1 cellular context compared by ENCODE assay signal in genomic region chr5:39547548-39548154, GRCh38.
A peak's percentile ranks its signal among the peaks of the same experiment; 100 is the strongest.
TF ChIP-seq lines count a peak whose summit lies in the region.

No MANE protein-coding gene starts in this region.

TF ChIP-seq in K562, 482 proteins besides CTCF, POLR2A, EP300 and RAD21 (continued from another document):
- no peak for TF ChIP-seq RNF219 (CRISPR knock-in tag; IDR thresholded peaks at IDR 0.05)
- TF ChIP-seq ZKSCAN1 (IDR thresholded peaks at IDR 0.05; ENCODE audit: low read depth, low read length) = no peak
- TF ChIP-seq TFAM (CRISPR knock-in tag; conservative IDR thresholded peaks at IDR 0.05) = no peak
- no peak for TF ChIP-seq THAP7 (CRISPR knock-in tag; IDR thresholded peaks at IDR 0.05)
- TF ChIP-seq NFATC3 (IDR thresholded peaks at IDR 0.05) = no peak
- TF ChIP-seq RFX5 (IDR thresholded peaks at IDR 0.05; ENCODE audit: low read depth, low read length) = no peak
- no peak for TF ChIP-seq ZNF212 (CRISPR knock-in tag; IDR thresholded peaks at IDR 0.05)
- no peak for TF ChIP-seq FOXJ3 (CRISPR knock-in tag; IDR thresholded peaks at IDR 0.05)
- TF ChIP-seq, protein P1, sequence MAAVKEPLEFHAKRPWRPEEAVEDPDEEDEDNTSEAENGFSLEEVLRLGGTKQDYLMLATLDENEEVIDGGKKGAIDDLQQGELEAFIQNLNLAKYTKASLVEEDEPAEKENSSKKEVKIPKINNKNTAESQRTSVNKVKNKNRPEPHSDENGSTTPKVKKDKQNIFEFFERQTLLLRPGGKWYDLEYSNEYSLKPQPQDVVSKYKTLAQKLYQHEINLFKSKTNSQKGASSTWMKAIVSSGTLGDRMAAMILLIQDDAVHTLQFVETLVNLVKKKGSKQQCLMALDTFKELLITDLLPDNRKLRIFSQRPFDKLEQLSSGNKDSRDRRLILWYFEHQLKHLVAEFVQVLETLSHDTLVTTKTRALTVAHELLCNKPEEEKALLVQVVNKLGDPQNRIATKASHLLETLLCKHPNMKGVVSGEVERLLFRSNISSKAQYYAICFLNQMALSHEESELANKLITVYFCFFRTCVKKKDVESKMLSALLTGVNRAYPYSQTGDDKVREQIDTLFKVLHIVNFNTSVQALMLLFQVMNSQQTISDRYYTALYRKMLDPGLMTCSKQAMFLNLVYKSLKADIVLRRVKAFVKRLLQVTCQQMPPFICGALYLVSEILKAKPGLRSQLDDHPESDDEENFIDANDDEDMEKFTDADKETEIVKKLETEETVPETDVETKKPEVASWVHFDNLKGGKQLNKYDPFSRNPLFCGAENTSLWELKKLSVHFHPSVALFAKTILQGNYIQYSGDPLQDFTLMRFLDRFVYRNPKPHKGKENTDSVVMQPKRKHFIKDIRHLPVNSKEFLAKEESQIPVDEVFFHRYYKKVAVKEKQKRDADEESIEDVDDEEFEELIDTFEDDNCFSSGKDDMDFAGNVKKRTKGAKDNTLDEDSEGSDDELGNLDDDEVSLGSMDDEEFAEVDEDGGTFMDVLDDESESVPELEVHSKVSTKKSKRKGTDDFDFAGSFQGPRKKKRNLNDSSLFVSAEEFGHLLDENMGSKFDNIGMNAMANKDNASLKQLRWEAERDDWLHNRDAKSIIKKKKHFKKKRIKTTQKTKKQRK (IDR thresholded peaks at IDR 0.05; ENCODE audit: borderline replicate concordance, low read depth, low read length) = no peak
- TF ChIP-seq PHF20 (IDR thresholded peaks at IDR 0.05; ENCODE audit: partially characterized antibody) = no peak
- no peak for TF ChIP-seq COPS2 (conservative IDR thresholded peaks at IDR 0.05)
- TF ChIP-seq SRSF7 (optimal IDR thresholded peaks at IDR 0.05; ENCODE audit: low read depth, low read length) = no peak
- no peak for TF ChIP-seq ZBTB8A (IDR thresholded peaks at IDR 0.05; ENCODE audit: partially characterized antibody)
- no peak for TF ChIP-seq EP400 (IDR thresholded peaks at IDR 0.05)
- no peak for TF ChIP-seq PRDM10 (IDR thresholded peaks at IDR 0.05; ENCODE audit: partially characterized antibody)
- TF ChIP-seq ZNF609 (CRISPR knock-in tag; IDR thresholded peaks at IDR 0.05; ENCODE audit: borderline replicate concordance) = no peak
- TF ChIP-seq, protein P2, sequence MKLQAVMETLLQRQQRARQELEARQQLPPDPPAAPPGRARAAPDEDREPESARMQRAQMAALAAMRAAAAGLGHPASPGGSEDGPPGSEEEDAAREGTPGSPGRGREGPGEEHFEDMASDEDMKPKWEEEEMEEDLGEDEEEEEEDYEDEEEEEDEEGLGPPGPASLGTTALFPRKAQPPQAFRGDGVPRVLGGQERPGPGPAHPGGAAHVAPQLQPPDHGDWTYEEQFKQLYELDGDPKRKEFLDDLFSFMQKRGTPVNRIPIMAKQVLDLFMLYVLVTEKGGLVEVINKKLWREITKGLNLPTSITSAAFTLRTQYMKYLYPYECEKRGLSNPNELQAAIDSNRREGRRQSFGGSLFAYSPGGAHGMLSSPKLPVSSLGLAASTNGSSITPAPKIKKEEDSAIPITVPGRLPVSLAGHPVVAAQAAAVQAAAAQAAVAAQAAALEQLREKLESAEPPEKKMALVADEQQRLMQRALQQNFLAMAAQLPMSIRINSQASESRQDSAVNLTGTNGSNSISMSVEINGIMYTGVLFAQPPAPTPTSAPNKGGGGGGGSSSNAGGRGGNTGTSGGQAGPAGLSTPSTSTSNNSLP (IDR thresholded peaks at IDR 0.05; ENCODE audit: borderline replicate concordance, low read depth, low read length) = peak; percentile 67; the same call in 1 of the 2 replicates
- no peak for TF ChIP-seq CBX1 (IDR thresholded peaks at IDR 0.05; ENCODE audit: low read depth)
- no peak for TF ChIP-seq MAZ (CRISPR knock-in tag; conservative IDR thresholded peaks at IDR 0.05 in 1 of 2, IDR thresholded peaks at IDR 0.05 in 1 of 2)
- TF ChIP-seq SMAD3 (CRISPR knock-in tag; conservative IDR thresholded peaks at IDR 0.05) = no peak
- TF ChIP-seq PML (IDR thresholded peaks at IDR 0.05; ENCODE audit: low read length) = 0 out of 2 replicates have a peak, but pooled peaks have one; percentile 16
- TF ChIP-seq DNMT1 (IDR thresholded peaks at IDR 0.05) = no peak
- no peak for TF ChIP-seq POLR2H (tag; IDR thresholded peaks at IDR 0.05; ENCODE audit: low read depth)
- TF ChIP-seq TBL1XR1 (IDR thresholded peaks at IDR 0.05; ENCODE audit: low read length in 2 of 2) = no peak
- TF ChIP-seq TARDBP (IDR thresholded peaks at IDR 0.05) = no peak
- TF ChIP-seq ZNF217 (CRISPR knock-in tag; IDR thresholded peaks at IDR 0.05) = no peak
- TF ChIP-seq CCAR2 (IDR thresholded peaks at IDR 0.05; ENCODE audit: low read depth, low read length) = no peak
- TF ChIP-seq TEAD2 (tag; IDR thresholded peaks at IDR 0.05) = no peak
- TF ChIP-seq PRMT5 (CRISPR knock-in tag; IDR thresholded peaks at IDR 0.05) = no peak
- TF ChIP-seq ZNF644 (tag; IDR thresholded peaks at IDR 0.05; ENCODE audit: low read depth) = no peak
- TF ChIP-seq HLTF (IDR thresholded peaks at IDR 0.05) = no peak
- TF ChIP-seq, protein P3, sequence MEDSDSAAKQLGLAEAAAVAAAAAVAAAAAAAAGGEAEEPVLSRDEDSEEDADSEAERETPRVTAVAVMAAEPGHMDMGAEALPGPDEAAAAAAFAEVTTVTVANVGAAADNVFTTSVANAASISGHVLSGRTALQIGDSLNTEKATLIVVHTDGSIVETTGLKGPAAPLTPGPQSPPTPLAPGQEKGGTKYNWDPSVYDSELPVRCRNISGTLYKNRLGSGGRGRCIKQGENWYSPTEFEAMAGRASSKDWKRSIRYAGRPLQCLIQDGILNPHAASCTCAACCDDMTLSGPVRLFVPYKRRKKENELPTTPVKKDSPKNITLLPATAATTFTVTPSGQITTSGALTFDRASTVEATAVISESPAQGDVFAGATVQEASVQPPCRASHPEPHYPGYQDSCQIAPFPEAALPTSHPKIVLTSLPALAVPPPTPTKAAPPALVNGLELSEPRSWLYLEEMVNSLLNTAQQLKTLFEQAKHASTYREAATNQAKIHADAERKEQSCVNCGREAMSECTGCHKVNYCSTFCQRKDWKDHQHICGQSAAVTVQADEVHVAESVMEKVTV (CRISPR knock-in tag; IDR thresholded peaks at IDR 0.05) = peak; percentile 90
- TF ChIP-seq GATAD2B (IDR thresholded peaks at IDR 0.05; ENCODE audit: borderline replicate concordance) = no peak
- TF ChIP-seq TEAD4 (IDR thresholded peaks at IDR 0.05; ENCODE audit: low read length) = 0 out of 2 replicates have a peak, but pooled peaks have one; percentile 26
- no peak for TF ChIP-seq TEAD4 (CRISPR knock-in tag; IDR thresholded peaks at IDR 0.05; ENCODE audit: borderline replicate concordance)
- no peak for TF ChIP-seq HDAC1 (IDR thresholded peaks at IDR 0.05)
- 0 out of 2 replicates have a peak, but pooled peaks have one; percentile 38 for TF ChIP-seq ELF1 (tag; IDR thresholded peaks at IDR 0.05)
